Comparison of ENCODE assay signal across 16 cellular contexts in the genomic region with DNA sequence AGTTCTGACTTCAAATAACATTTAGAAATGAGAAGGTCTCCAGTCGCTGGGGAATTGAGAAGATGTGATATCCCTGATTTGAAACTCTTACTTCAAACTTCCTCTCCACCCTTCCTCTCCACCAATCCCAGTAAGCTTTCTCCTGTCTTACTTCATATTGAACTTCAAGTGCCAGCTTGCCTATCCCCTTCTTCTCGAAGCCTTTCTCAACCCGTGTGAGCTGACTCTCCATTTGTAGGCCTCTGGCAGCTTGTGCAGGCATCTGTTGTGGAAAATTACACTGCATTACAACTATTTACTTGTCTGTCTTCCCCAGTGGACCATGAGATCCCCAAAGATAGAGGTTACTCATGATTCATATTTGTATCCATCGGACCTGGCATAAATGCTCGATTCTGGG.
A peak's percentile ranks its signal among the peaks of the same experiment; 100 is the strongest.
DNase-seq lines count a peak whose midpoint lies in the region; ATAC-seq, FAIRE-seq and TF ChIP-seq lines count a peak whose summit lies in the region.
"Had no signal": no experiment of that assay in that cellular context is flagged by ENCODE, and none has a peak within 500 bp of the region (broad histone marks: within the 10 kb centered on the region; RNA-seq: fewer than 3 reads in every experiment).

No MANE protein-coding gene starts in this region.

- CTCF ChIA-PET in IMR-90 (lab: Yijun Ruan, JAX) (no interaction called here), H1 (lab: Charles Lee; ENCODE audit: partially characterized antibody) (interaction anchor here (0.6 to 2.0 kb wide), 3 partner anchors 23 to 481 kb away, joined by 3 to 6 read pairs (median 3); no protein-coding TSS in a partner anchor)

- TF ChIP-seq POLR2A in IMR-90 (IDR thresholded peaks at IDR 0.05; ENCODE audit: low read depth, low read length) (no peak), H1 (IDR thresholded peaks at IDR 0.05; ENCODE audit: control extremely low read depth in 1 of 2, low read depth in 2 of 2, low read length in 2 of 2) (no peak)

- peaks cover 6% of the 10 kb centered on the region; the same call in 1 of the 2 replicates for H3K9me1 ChIP-seq in IMR-90 (ENCODE audit: insufficient read depth, low read length)
- no peaks in the 10 kb centered on the region for H3K9me1 ChIP-seq in keratinocyte (ENCODE audit: control insufficient read depth, extremely low read depth, insufficient read depth, low read length)

- H2BK15ac ChIP-seq in IMR-90 (ENCODE audit: low read depth, low read length) (no peak overlapping the region), H1 (ENCODE audit: low read length) (no peak overlapping the region), H9 (ENCODE audit: low read depth, low read length) (no peak overlapping the region)

- H3K14ac ChIP-seq in IMR-90 (replicated peaks; ENCODE audit: low read depth, low read length) (0 out of 2 replicates have a peak overlapping the region, but pooled peaks have one; percentile 16), H1 (ENCODE audit: insufficient read length) (no peak overlapping the region), H9 (ENCODE audit: insufficient read depth, low read length) (no peak overlapping the region)

- TF ChIP-seq EP300 in H1 (IDR thresholded peaks at IDR 0.05; ENCODE audit: borderline replicate concordance in 1 of 2, low read depth in 2 of 2, low read length in 2 of 2), result no peak

- H2BK20ac ChIP-seq in IMR-90 (ENCODE audit: low read depth, low read length) (no peak overlapping the region; the same call in 1 of the 2 replicates), H1 (ENCODE audit: low read length) (no peak overlapping the region), H9 (ENCODE audit: low read depth, low read length, poor library complexity, severe bottlenecking) (no peak overlapping the region)

- 100% methylated on average over 2 of the region's 5 CpGs; no CpG with 5 or more reads in 1 of the 2 experiments for WGBS in IMR-90 (ENCODE audit: extremely low coverage in 2 of 2, insufficient read length in 1 of 2), 2 experiments
- 95% methylated on average over 5 of the region's 5 CpGs; no CpG with 5 or more reads in 1 of the 2 experiments for WGBS in H1 (ENCODE audit: extremely low coverage in 1 of 2, insufficient coverage in 1 of 2, insufficient read length in 1 of 2, insufficient replicate concordance in 2 of 2, low coverage in 1 of 2, low lambda C conversion rate in 2 of 2, missing lambda C conversion rate in 1 of 2), 2 experiments
- 80% methylated on average over 5 of the region's 5 CpGs for WGBS in smooth muscle cell (ENCODE audit: low lambda C conversion rate)
- no CpG with 5 or more reads among the region's 5 CpGs for WGBS in H9 (ENCODE audit: extremely low coverage, insufficient read length, low lambda C conversion rate)

- H3T11ph ChIP-seq in H9 (ENCODE audit: low read length), result no peak overlapping the region

- peaks cover 14 to 15% of the 10 kb centered on the region in 2 experiments for H3K4me1 Mint-ChIP-seq in H9
- H3K4me1 Mint-ChIP-seq: CD4-positive, alpha-beta memory T cell had no signal

- no peaks in the 10 kb centered on the region for H3K27me3 Mint-ChIP-seq in H9 (ENCODE audit: low read depth)

- no peak overlapping the region for H2AK9ac ChIP-seq in IMR-90 (replicated peaks; ENCODE audit: low read depth, low read length, poor library complexity)

- H4K91ac ChIP-seq in IMR-90 (ENCODE audit: insufficient read depth, low read depth, low read length) (no peak overlapping the region; the same call in 1 of the 2 replicates), H1 (replicated peaks; ENCODE audit: insufficient read length, low read length) (no peak overlapping the region), H9 (ENCODE audit: insufficient read length, low read depth, low read length) (no peak overlapping the region)

- H2AFZ ChIP-seq in IMR-90 (replicated peaks; ENCODE audit: low read length, poor library complexity) (no peak overlapping the region), H1 (ENCODE audit: low read length) (0 out of 2 replicates have a peak overlapping the region, but pooled peaks have one; percentile 39), keratinocyte (ENCODE audit: control insufficient read depth, low read length) (no peak overlapping the region), smooth muscle cell (ENCODE audit: low read depth) (peak overlapping the region; percentile 36), H9 (ENCODE audit: low read length) (no peak overlapping the region)

- H3K4ac ChIP-seq in IMR-90 (ENCODE audit: low read depth, low read length) (peak overlapping the region; percentile 39; the same call in 1 of the 2 replicates), H1 (replicated peaks; ENCODE audit: insufficient read length, low read depth, low read length) (no peak overlapping the region), H9 (ENCODE audit: low read depth, low read length) (no peak overlapping the region)

- no peak overlapping the region for H3K4me3 ChIP-seq in IMR-90 (ENCODE audit: insufficient read depth, low read depth, low read length)
- H3K4me3 ChIP-seq in H1 (ENCODE audit: extremely low read depth in 1 of 4, insufficient read depth in 2 of 4, low read depth in 3 of 4, low read length in 4 of 4), result no peak overlapping the region
- H3K4me3 ChIP-seq in keratinocyte (ENCODE audit: control insufficient read depth in 2 of 3, extremely low read depth in 1 of 3, insufficient read depth in 2 of 3, low read depth in 1 of 3, low read length in 3 of 3), result no peak overlapping the region
- no peak overlapping the region for H3K4me3 ChIP-seq in smooth muscle cell
- H3K4me3 ChIP-seq in dorsolateral prefrontal cortex, result no peak overlapping the region
- H3K4me3 ChIP-seq: GM12878 had no signal

- intact Hi-C loops in IMR-90 (cut with micrococcal nuclease) (no loop called here), dorsolateral prefrontal cortex (cut with DNase I) (no loop called here), head of caudate nucleus (cut with DNase I) (no loop called here)

- H4K8ac ChIP-seq in IMR-90 (ENCODE audit: low read depth in 2 of 2, low read length in 2 of 2), result no peak overlapping the region
- H4K8ac ChIP-seq in H1 (ENCODE audit: extremely low read depth, insufficient read depth, low read length), result no peak overlapping the region
- H4K8ac ChIP-seq in H9 (replicated peaks; ENCODE audit: insufficient read length, low read depth, low read length), result no peak overlapping the region

- TF ChIP-seq RAD21 in IMR-90 (IDR thresholded peaks at IDR 0.05; ENCODE audit: low read length) (no peak), H1 (IDR thresholded peaks at IDR 0.05 in 1 of 2, conservative IDR thresholded peaks at IDR 0.05 in 1 of 2; ENCODE audit: low read depth in 2 of 2, low read length in 2 of 2) (no peak)

- dilution Hi-C loops in IMR-90 (cut with HindIII; ENCODE audit: low sequenced_read_pairs, unreplicated experiment), result no loop called here
- dilution Hi-C loops in keratinocyte (cut with MboI; ENCODE audit: extremely low pct_ligation_motif_present, low sequenced_read_pairs), result no loop called here

- H3K36me3 Mint-ChIP-seq in H9 (ENCODE audit: insufficient read depth in 1 of 3, low read depth in 3 of 3), result no peaks in the 10 kb centered on the region
- H3K36me3 Mint-ChIP-seq: CD4-positive, alpha-beta memory T cell had no signal

- H3K23me2 ChIP-seq in H1 (ENCODE audit: low read depth, low read length), result peaks cover 2% of the 10 kb centered on the region; the same call in 1 of the 2 replicates
- no peaks in the 10 kb centered on the region for H3K23me2 ChIP-seq in H9 (ENCODE audit: insufficient read length, low read depth, low read length, poor library complexity, severe bottlenecking)

- no peaks in the 10 kb centered on the region for H3K79me1 ChIP-seq in IMR-90 (ENCODE audit: low read depth in 1 of 2, low read length in 2 of 2)
- H3K79me1 ChIP-seq in H1 (ENCODE audit: low read depth, low read length), result no peaks in the 10 kb centered on the region
- H3K79me1 ChIP-seq in H9 (ENCODE audit: insufficient read depth, low read depth, low read length, poor library complexity, severe bottlenecking), result no peaks in the 10 kb centered on the region

- H3F3A ChIP-seq in smooth muscle cell (ENCODE audit: low read depth), result no peaks in the 10 kb centered on the region

- H3K56ac ChIP-seq in IMR-90 (ENCODE audit: extremely low read depth, insufficient read depth, low read length), result no peak overlapping the region
- H3K56ac ChIP-seq in H1 (replicated peaks; ENCODE audit: insufficient read length, low read depth, low read length), result no peak overlapping the region
- H3K56ac ChIP-seq in H9 (ENCODE audit: insufficient read length, low read depth, low read length), result no peak overlapping the region

- H3K9ac ChIP-seq in IMR-90 (ENCODE audit: low read depth, low read length) (no peak overlapping the region), H1 (replicated peaks in 1 of 4; ENCODE audit: extremely low read depth in 1 of 4, low read depth in 3 of 4, low read length in 3 of 4) (no peak overlapping the region), keratinocyte (ENCODE audit: control insufficient read depth, extremely low read depth, insufficient read depth, low read length) (no peak overlapping the region), smooth muscle cell (ENCODE audit: low read depth) (no peak overlapping the region), H9 (ENCODE audit: extremely low read depth, insufficient read length, low read length) (no peak overlapping the region)

- H2AK5ac ChIP-seq in IMR-90 (ENCODE audit: low read depth, low read length), result peak overlapping the region; percentile 36; the same call in 1 of the 2 replicates
- no peak overlapping the region for H2AK5ac ChIP-seq in H1 (ENCODE audit: low read depth, low read length)
- no peak overlapping the region for H2AK5ac ChIP-seq in H9 (ENCODE audit: insufficient read length, low read length)

- no peak for FAIRE-seq in H1 (lab: Jason Lieb, UNC)
- peak; percentile 34 for FAIRE-seq in keratinocyte (lab: Jason Lieb, UNC)
- FAIRE-seq: GM12878 had no signal

- H3K27ac Mint-ChIP-seq in H9, result no peak overlapping the region
- H3K27ac Mint-ChIP-seq: CD4-positive, alpha-beta memory T cell had no signal

- H3K23ac ChIP-seq in IMR-90 (ENCODE audit: low read depth, low read length) (no peak overlapping the region), H1 (ENCODE audit: insufficient read length) (no peak overlapping the region), H9 (ENCODE audit: insufficient read length, low read depth, low read length) (no peak overlapping the region)

- H3K27me3 ChIP-seq in IMR-90 (ENCODE audit: control insufficient read depth, insufficient read depth, low read length) (no peaks in the 10 kb centered on the region), H1 (replicated peaks in 1 of 4; ENCODE audit: control insufficient read depth in 3 of 4, extremely low read depth in 1 of 4, insufficient read depth in 3 of 4, low read length in 3 of 4) (no peaks in the 10 kb centered on the region), keratinocyte (ENCODE audit: control insufficient read depth, extremely low read depth, insufficient read depth, low read length) (no peaks in the 10 kb centered on the region), smooth muscle cell (ENCODE audit: low read depth) (no peaks in the 10 kb centered on the region), dorsolateral prefrontal cortex (no peaks in the 10 kb centered on the region), H9 (ENCODE audit: insufficient read depth, low read length) (no peaks in the 10 kb centered on the region)

- H2BK5ac ChIP-seq in IMR-90 (ENCODE audit: low read depth, low read length, poor library complexity, severe bottlenecking) (no peak overlapping the region), H1 (ENCODE audit: low read depth, low read length) (no peak overlapping the region), H9 (ENCODE audit: insufficient read length, low read length) (no peak overlapping the region)

- 0 out of 2 replicates have a peak, but pooled peaks cover 3% of the 10 kb centered on the region for H3K9me3 ChIP-seq in IMR-90 (ENCODE audit: control insufficient read depth, insufficient read depth, low read length)
- H3K9me3 ChIP-seq in H1 (ENCODE audit: insufficient read depth in 2 of 2, low read depth in 1 of 2, low read length in 1 of 2), result no peaks in the 10 kb centered on the region
- H3K9me3 ChIP-seq in keratinocyte (ENCODE audit: control insufficient read depth, low read depth, low read length), result no peaks in the 10 kb centered on the region
- H3K9me3 ChIP-seq in smooth muscle cell (replicated peaks; ENCODE audit: low read depth), result no peaks in the 10 kb centered on the region
- no peaks in the 10 kb centered on the region for H3K9me3 ChIP-seq in H9 (ENCODE audit: control insufficient read depth, low read depth, low read length)

- H3K18ac ChIP-seq in IMR-90 (ENCODE audit: low read depth, low read length) (peak overlapping the region; percentile 33; the same call in 1 of the 2 replicates), H1 (ENCODE audit: extremely low read depth, low read length) (no peak overlapping the region), H9 (ENCODE audit: insufficient read length, low read depth, low read length) (no peak overlapping the region)

- no TSS peak for BruUV-seq in IMR-90 (replicated peaks; lab: Mats Ljungman, UMichigan)

- H3K4me1 ChIP-seq in IMR-90 (ENCODE audit: control insufficient read depth, insufficient read depth, low read length) (peaks cover 4% of the 10 kb centered on the region), H1 (replicated peaks in 1 of 4; ENCODE audit: control insufficient read depth in 3 of 4, insufficient read depth in 4 of 4, low read length in 3 of 4) (peaks cover 0 to 12% (median 6%) of the 10 kb centered on the region in 4 experiments; a peak in 4 of 7 replicates), keratinocyte (ENCODE audit: control insufficient read depth, extremely low read depth, insufficient read depth, low read length) (peaks cover 18% of the 10 kb centered on the region), smooth muscle cell (ENCODE audit: low read depth) (peaks cover 4% of the 10 kb centered on the region), H9 (ENCODE audit: insufficient read depth, low read length) (peaks cover 7% of the 10 kb centered on the region; the same call in 1 of the 2 replicates)

- TF ChIP-seq CTCF in IMR-90 (conservative IDR thresholded peaks at IDR 0.05; ENCODE audit: low read depth, low read length) (no peak), H1 (IDR thresholded peaks at IDR 0.05; ENCODE audit: control extremely low read depth in 1 of 3, insufficient read depth in 1 of 3, low read depth in 1 of 3, low read length in 3 of 3) (no peak), keratinocyte (optimal IDR thresholded peaks at IDR 0.05 in 1 of 3, IDR thresholded peaks at IDR 0.05 in 1 of 3, conservative IDR thresholded peaks at IDR 0.05 in 1 of 3; ENCODE audit: extremely low read depth in 1 of 3, insufficient read depth in 2 of 3, low read length in 3 of 3) (no peak), smooth muscle cell (IDR thresholded peaks at IDR 0.05; ENCODE audit: borderline replicate concordance, insufficient read depth, poor library complexity, severe bottlenecking) (no peak), dorsolateral prefrontal cortex (IDR thresholded peaks at IDR 0.05 in 54 of 56, conservative IDR thresholded peaks at IDR 0.05 in 2 of 56; ENCODE audit: low read depth in 1 of 56, partially characterized antibody in 56 of 56) (no peak), H9 (conservative IDR thresholded peaks at IDR 0.05) (no peak)

- H2BK120ac ChIP-seq in IMR-90 (ENCODE audit: low read depth, low read length) (0 out of 2 replicates have a peak overlapping the region, but pooled peaks have one; percentile 9), H1 (replicated peaks; ENCODE audit: low read depth, low read length) (no peak overlapping the region), H9 (ENCODE audit: low read depth, low read length, poor library complexity, severe bottlenecking) (no peak overlapping the region)

- H2BK12ac ChIP-seq in H1 (ENCODE audit: low read depth, low read length), result no peak overlapping the region; the same call in 1 of the 2 replicates
- H2BK12ac ChIP-seq in H9 (ENCODE audit: insufficient read length, low read depth, low read length), result no peak overlapping the region

- H3K27ac ChIP-seq in IMR-90 (ENCODE audit: insufficient read depth, low read length), result no peak overlapping the region
- H3K27ac ChIP-seq in H1 (ENCODE audit: low read depth, low read length), result no peak overlapping the region
- no peak overlapping the region for H3K27ac ChIP-seq in keratinocyte (ENCODE audit: control insufficient read depth, insufficient read depth, low read length)
- no peak overlapping the region for H3K27ac ChIP-seq in smooth muscle cell (ENCODE audit: low read depth)
- no peak overlapping the region for H3K27ac ChIP-seq in dorsolateral prefrontal cortex
- no peak overlapping the region for H3K27ac ChIP-seq in H9 (ENCODE audit: insufficient read length, low read depth, low read length)

- no peak for ATAC-seq in IMR-90 (ENCODE audit: low read depth)
- ATAC-seq: GM12878 had no signal

- H4K20me1 ChIP-seq in IMR-90 (ENCODE audit: insufficient read depth, low read length), result no peaks in the 10 kb centered on the region
- H4K20me1 ChIP-seq in H1 (replicated peaks in 1 of 2; ENCODE audit: control insufficient read depth in 1 of 2, insufficient read depth in 2 of 2, low read length in 2 of 2), result no peaks in the 10 kb centered on the region
- no peaks in the 10 kb centered on the region for H4K20me1 ChIP-seq in keratinocyte (ENCODE audit: control insufficient read depth, extremely low read depth, insufficient read depth, low read length)
- no peaks in the 10 kb centered on the region for H4K20me1 ChIP-seq in smooth muscle cell (ENCODE audit: low read depth)
- no peaks in the 10 kb centered on the region for H4K20me1 ChIP-seq in H9 (ENCODE audit: control insufficient read depth, insufficient read depth, insufficient read length)

- no peak overlapping the region for H4K5ac ChIP-seq in IMR-90 (ENCODE audit: low read depth, low read length)
- H4K5ac ChIP-seq in H1 (ENCODE audit: insufficient read length, low read depth, low read length), result no peak overlapping the region
- no peak overlapping the region for H4K5ac ChIP-seq in H9 (ENCODE audit: insufficient read length, low read depth, low read length)

- POLR2A ChIA-PET in IMR-90 (lab: Charles Lee; ENCODE audit: unreplicated experiment), result no interaction called here
- POLR2A ChIA-PET in H1 (lab: Charles Lee; ENCODE audit: partially characterized antibody), result no interaction called here

- no peak overlapping the region for H3K4me2 ChIP-seq in IMR-90 (ENCODE audit: low read depth, low read length)
- no peak overlapping the region for H3K4me2 ChIP-seq in H1 (ENCODE audit: insufficient read depth in 1 of 2, low read depth in 2 of 2, low read length in 2 of 2)
- no peak overlapping the region for H3K4me2 ChIP-seq in keratinocyte (ENCODE audit: control insufficient read depth, extremely low read depth, insufficient read depth, low read depth, low read length)
- H3K4me2 ChIP-seq in smooth muscle cell, result no peak overlapping the region
- no peak overlapping the region for H3K4me2 ChIP-seq in H9 (ENCODE audit: insufficient read depth, insufficient read length, low read length)

- no peak overlapping the region for H3K4me3 Mint-ChIP-seq in H9
- H3K4me3 Mint-ChIP-seq: CD4-positive, alpha-beta memory T cell had no signal

- H3K79me2 ChIP-seq in H1 (ENCODE audit: control insufficient read depth in 1 of 2, insufficient read depth in 2 of 2, low read length in 2 of 2) (no peaks in the 10 kb centered on the region), keratinocyte (ENCODE audit: control insufficient read depth, insufficient read depth, low read length) (no peaks in the 10 kb centered on the region), smooth muscle cell (ENCODE audit: low read depth) (no peaks in the 10 kb centered on the region), H9 (ENCODE audit: insufficient read depth, low read length) (no peaks in the 10 kb centered on the region)

- DNase-seq in IMR-90 (no peak), H1 (ENCODE audit: low read depth in 1 of 2, low spot score in 2 of 2) (no peak), keratinocyte (ENCODE audit: low read depth, low spot score) (no peak), smooth muscle cell (lab: John Stamatoyannopoulos, UW; ENCODE audit: unreplicated experiment) (no peak), dorsolateral prefrontal cortex (no peak), H9 (no peak), head of caudate nucleus (no peak)
- DNase-seq: C1 segment of cervical spinal cord; Calu3; CD4-positive, alpha-beta memory T cell; COR-L47; DMS79; EL; GDM1; HCEC 1CT had no signal

- in situ Hi-C loops in IMR-90 (cut with MboI; ENCODE audit: low sequenced_read_pairs), result no loop called here

- H3K36me3 ChIP-seq in IMR-90 (ENCODE audit: control insufficient read depth, insufficient read depth, low read length) (no peaks in the 10 kb centered on the region), H1 (ENCODE audit: control insufficient read depth in 2 of 4, insufficient read depth in 4 of 4, low read length in 3 of 4) (no peaks in the 10 kb centered on the region), keratinocyte (ENCODE audit: control insufficient read depth in 2 of 2, extremely low read depth in 1 of 2, insufficient read depth in 2 of 2, low read length in 2 of 2) (no peaks in the 10 kb centered on the region), smooth muscle cell (ENCODE audit: low read depth) (no peaks in the 10 kb centered on the region)

- no peaks in the 10 kb centered on the region for H3K9me3 Mint-ChIP-seq in H9

Comparison
In these comparisons a context has a peak if more than half of its experiments do, and no peak if none do; other contexts are left out.
1. H2AFZ ChIP-seq: peak in H1 (single experiment) and smooth muscle cell (single experiment); none in IMR-90 (single experiment), keratinocyte (single experiment) and H9 (single experiment).